ENCODE assay signal across 18 cellular contexts in genomic region chr6:164230259-164230658, GRCh38.
DNase-seq lines count a peak whose midpoint lies in the region; FAIRE-seq and TF ChIP-seq lines count a peak whose summit lies in the region.
"Had no signal": no experiment of that assay in that cellular context is flagged by ENCODE, and none has a peak within 500 bp of the region (broad histone marks: within the 10 kb centered on the region; RNA-seq: fewer than 3 reads in every experiment).

No MANE protein-coding gene starts in this region.

- no peak overlapping the region for H3K4me3 Mint-ChIP-seq in activated naive CD4-positive, alpha-beta T cell treated with anti-CD3 and anti-CD28 coated beads for 36 hours
- H3K4me3 Mint-ChIP-seq: CD8-positive, alpha-beta memory T cell; H9; HFFc6 had no signal

- no peaks in the 10 kb centered on the region for H3K27me3 Mint-ChIP-seq in activated naive CD4-positive, alpha-beta T cell treated with anti-CD3 and anti-CD28 coated beads for 36 hours (ENCODE audit: low read depth)
- H3K27me3 Mint-ChIP-seq: CD8-positive, alpha-beta memory T cell had no signal

- CTCF ChIA-PET in activated naive CD4-positive, alpha-beta T cell treated with anti-CD3 and anti-CD28 coated beads for 36 hours (lab: Charles Lee) = no interaction called here

- H3K4me1 Mint-ChIP-seq in activated naive CD4-positive, alpha-beta T cell treated with anti-CD3 and anti-CD28 coated beads for 36 hours (ENCODE audit: low read depth) = no peaks in the 10 kb centered on the region
- H3K4me1 Mint-ChIP-seq: CD8-positive, alpha-beta memory T cell had no signal

- DNase-seq in DMS 273 (lab: John Stamatoyannopoulos, UW; ENCODE audit: unreplicated experiment) (peak; percentile 24), DMS 273 treated with DMSO at 0.1 percent for 48 hours (lab: John Stamatoyannopoulos, UW) (no peak), fibroblast of mammary gland (ENCODE audit: low read depth) (peak; percentile 82), occipital lobe (lab: John Stamatoyannopoulos, UW) (peak; percentile 42), superior temporal gyrus (ENCODE audit: extremely low spot score) (peak; percentile 56), T1000 (lab: John Stamatoyannopoulos, UW) (no peak), urothelium cell line (ENCODE audit: low spot score) (no peak)
- no peak for DNase-seq in activated naive CD4-positive, alpha-beta T cell treated with anti-CD3 and anti-CD28 coated beads for 36 hours
- DNase-seq: Caco-2; CD8-positive, alpha-beta memory T cell; GOT3; H9; HFFc6 had no signal

- no peak for TF ChIP-seq CTCF in fibroblast of mammary gland (conservative IDR thresholded peaks at IDR 0.05; ENCODE audit: control insufficient read depth, insufficient read depth, low read depth, low read length)

- H3K36me3 Mint-ChIP-seq in activated naive CD4-positive, alpha-beta T cell treated with anti-CD3 and anti-CD28 coated beads for 36 hours (ENCODE audit: low read depth) = no peaks in the 10 kb centered on the region
- H3K36me3 Mint-ChIP-seq: CD8-positive, alpha-beta memory T cell had no signal

- H3K4me3 ChIP-seq in fibroblast of mammary gland (ENCODE audit: control insufficient read depth, low read depth, low read length) = no peak overlapping the region
- H3K4me3 ChIP-seq: BLaER1, GM12878 had no signal

- FAIRE-seq in urothelium cell line (lab: Jason Lieb, UNC) = no peak
- FAIRE-seq: GM12878, GM18507, HepG2, HTR-8/SVneo had no signal

- H3K9me3 Mint-ChIP-seq in activated naive CD4-positive, alpha-beta T cell treated with anti-CD3 and anti-CD28 coated beads for 36 hours = no peaks in the 10 kb centered on the region

- intact Hi-C loops in activated naive CD4-positive, alpha-beta T cell treated with anti-CD3 and anti-CD28 coated beads for 36 hours (cut with micrococcal nuclease) = no loop called here

- H3K27ac Mint-ChIP-seq in activated naive CD4-positive, alpha-beta T cell treated with anti-CD3 and anti-CD28 coated beads for 36 hours = no peak overlapping the region
- H3K27ac Mint-ChIP-seq: CD8-positive, alpha-beta memory T cell; H9; HFFc6 had no signal

Comparison
In these comparisons a context has a peak if more than half of its experiments do, and no peak if none do; other contexts are left out.
1. DNase-seq: peak in DMS 273 (single experiment), fibroblast of mammary gland (single experiment), occipital lobe (single experiment) and superior temporal gyrus (single experiment); none in DMS 273 treated with DMSO at 0.1 percent for 48 hours (single experiment), T1000 (single experiment), activated naive CD4-positive, alpha-beta T cell treated with anti-CD3 and anti-CD28 coated beads for 36 hours (single experiment) and urothelium cell line (single experiment).